8 cellular contexts compared by ENCODE assay signal in genomic region chr17:59521465-59522126, GRCh38. TPM values are rescaled to one million over a fixed set of nuclear protein-coding genes. Genes with fewer than 3 reads are reported as not detected.
A peak's percentile ranks its signal among the peaks of the same experiment; 100 is the strongest.
DNase-seq lines count a peak whose midpoint lies in the region; ATAC-seq and TF ChIP-seq lines count a peak whose summit lies in the region.

No MANE protein-coding gene starts in this region.

- H3K4me1 ChIP-seq in spleen: peaks cover 4 to 9% (median 8%) of the 10 kb centered on the region in 6 donors

- no peak overlapping the region for H3K4me3 ChIP-seq in spleen

- in situ Hi-C loops in G401 (cut with HindIII; ENCODE audit: low sequenced_read_pairs): no loop called here

- H3K27me3 ChIP-seq in spleen (replicated peaks in 1 of 7): no peaks in the 10 kb centered on the region

- no peak for ATAC-seq in GM21447 (IDR thresholded peaks at IDR 0.05; ENCODE audit: unreplicated experiment)
- ATAC-seq in HG02798 (IDR thresholded peaks at IDR 0.05; ENCODE audit: poor library complexity, unreplicated experiment): no peak

- intact Hi-C loops in spleen (cut with DNase I; ENCODE audit: low total_unique reads): loop anchor here (10.0 kb wide), 1 partner anchor 207 kb away; no protein-coding TSS in a partner anchor

- DNase-seq in G401 (ENCODE audit: low spot score) (peak; percentile 47), MV-4-11 (lab: John Stamatoyannopoulos, UW) (peak; percentile 21), T-helper 9 cell (peak; percentile 50), anterior cingulate cortex (lab: John Stamatoyannopoulos, UW) (peak in 39 of 58 donors; percentile 2 to 51 (median 13)), hepatic stellate cell (ENCODE audit: low spot score) (peak; percentile 80), spleen (peak; percentile 79)

- no peaks in the 10 kb centered on the region for H3K9me3 ChIP-seq in spleen

- 34 to 45% (median 42%) methylated on average over 12 of the region's 12 CpGs for WGBS in spleen, 5 donors

- H3K27ac ChIP-seq in spleen: peak overlapping the region in 5 of 8 donors; percentile 17 to 53 (median 32)

- TF ChIP-seq CTCF in spleen (IDR thresholded peaks at IDR 0.05 in 8 of 11, conservative IDR thresholded peaks at IDR 0.05 in 3 of 11): peak; percentile 69 to 91 (median 88)

- no peaks in the 10 kb centered on the region for H3K36me3 ChIP-seq in spleen

- TF ChIP-seq POLR2A in spleen (IDR thresholded peaks at IDR 0.05): no peak

RNA-seq across cellular contexts. Expression of gene DHX40, which starts 43.8 kb away (rescaled TPM):
- total RNA-seq in G401 (2014; rRNA removed; shearing (Covaris generic)): 66.5 and 90.4 TPM in 2 replicates
- total RNA-seq in spleen: 10 to 100 TPM; 22.0 to 33.5 (median 28.1) TPM
- 10 to 100 TPM in 1 of 3 donors, 1 to 10 TPM in 2; 9.3 to 10.8 (median 9.4) TPM for polyA plus RNA-seq in spleen

Comparison
In these comparisons a context has a peak if more than half of its experiments do, and no peak if none do; other contexts are left out.
1. DNase-seq: peak in every context shown above with its lines; median percentile 80 in hepatic stellate cell; 79 in spleen; 50 in T-helper 9 cell; 47 in G401; 21 in MV-4-11; 13 in anterior cingulate cortex.